29 cellular contexts compared by ENCODE assay signal in genomic region chr2:21002814-21003192, GRCh38. TPM values are rescaled to one million over a fixed set of nuclear protein-coding genes. Genes with fewer than 3 reads are reported as not detected.
"Had no signal": no experiment of that assay in that cellular context is flagged by ENCODE, and none has a peak within 500 bp of the region (broad histone marks: within the 10 kb centered on the region; RNA-seq: fewer than 3 reads in every experiment).

No MANE protein-coding gene starts in this region.

- H3K36me3 ChIP-seq: colonic mucosa, esophagus muscularis mucosa, esophagus squamous epithelium, gastrocnemius medialis, gastroesophageal sphincter had no signal

- H3K27me3 ChIP-seq: colonic mucosa, esophagus muscularis mucosa, esophagus squamous epithelium, gastrocnemius medialis, gastroesophageal sphincter, heart left ventricle, heart right ventricle had no signal

- H3K9me3 ChIP-seq: colonic mucosa, esophagus muscularis mucosa, esophagus squamous epithelium, gastrocnemius medialis, gastroesophageal sphincter, heart left ventricle, heart right ventricle had no signal

- ATAC-seq: effector memory CD8-positive, alpha-beta T cell; esophagus mucosa; foreskin keratinocyte; gastrocnemius medialis; gastroesophageal sphincter; heart left ventricle; heart right ventricle had no signal

- H3K27ac ChIP-seq: colonic mucosa, coronary artery, dorsolateral prefrontal cortex, epithelial cell of prostate, esophagus muscularis mucosa, esophagus squamous epithelium, foreskin keratinocyte, gastrocnemius medialis, gastroesophageal sphincter, heart left ventricle, heart right ventricle had no signal

- DNase-seq: colonic mucosa; cortex of kidney; dermis blood vessel endothelial cell; dorsolateral prefrontal cortex; effector CD4-positive, alpha-beta T cell; effector CD8-positive, alpha-beta T cell; effector memory CD4-positive, alpha-beta T cell; effector memory CD8-positive, alpha-beta T cell; endodermal cell; erythroblast; esophagus squamous epithelium; foreskin fibroblast; foreskin keratinocyte; foreskin melanocyte; gastrocnemius medialis; glutamatergic neuron; head of caudate nucleus; heart left ventricle; heart right ventricle had no signal

- FAIRE-seq: colon, endothelial cell of umbilical vein, frontal cortex had no signal

- H3K4me1 ChIP-seq: colonic mucosa, esophagus muscularis mucosa, esophagus squamous epithelium, foreskin keratinocyte, gastrocnemius medialis, gastroesophageal sphincter, heart left ventricle, heart right ventricle had no signal

- H3K4me3 ChIP-seq: colonic mucosa, coronary artery, dorsolateral prefrontal cortex, esophagus muscularis mucosa, esophagus squamous epithelium, gastrocnemius medialis, gastroesophageal sphincter, heart left ventricle, heart right ventricle had no signal

RNA-seq across cellular contexts. Expression of gene APOB, which starts 41.1 kb away (rescaled TPM):
- total RNA-seq: epithelial cell of proximal tubule, foreskin keratinocyte had no signal
- polyA plus RNA-seq: fibroblast of lung, foreskin keratinocyte had no signal
